Comparison of ENCODE assay signal across 8 cellular contexts in genomic region chr17:42097691-42098661, GRCh38. TPM values are rescaled to one million over a fixed set of nuclear protein-coding genes. Genes with fewer than 3 reads are reported as not detected.
DNase-seq lines count a peak whose midpoint lies in the region; ATAC-seq, FAIRE-seq and TF ChIP-seq lines count a peak whose summit lies in the region.

Gene ZNF385C, minus strand, starts transcription at chr17:42098473. Its CDS starts 35,417 bp downstream, at chr17:42063056.

- H3K36me3 Mint-ChIP-seq in activated T-cell treated with anti-CD3 and anti-CD28 coated beads, Interleukin-2, amount 50 U/mL, for 4 hours (ENCODE audit: insufficient read depth) = peaks cover 2% of the 10 kb centered on the region

- no peak for TF ChIP-seq CTCF in vagina (IDR thresholded peaks at IDR 0.05)

- no peak for FAIRE-seq in frontal cortex (lab: Jason Lieb, UNC)

- H3K4me1 Mint-ChIP-seq in activated T-cell treated with anti-CD3 and anti-CD28 coated beads, Interleukin-2, amount 50 U/mL, for 4 hours (ENCODE audit: low read depth) = peaks cover 8% of the 10 kb centered on the region

- H3K4me3 Mint-ChIP-seq in activated T-cell treated with anti-CD3 and anti-CD28 coated beads, Interleukin-2, amount 50 U/mL, for 4 hours = peak within 1 kb of the TSS; percentile 53

- H3K27ac ChIP-seq in vagina = no peak within 1 kb of the TSS

- H3K36me3 ChIP-seq in vagina = no peaks in the 10 kb centered on the region

- peaks cover 16% of the 10 kb centered on the region for H3K4me1 ChIP-seq in vagina

- peak within 1 kb of the TSS; percentile 6 to 29 for H3K4me3 ChIP-seq in vagina

- DNase-seq in stimulated activated CD4-positive, alpha-beta T cell treated with anti-CD3 and anti-CD28 coated beads, Interleukin-12 subunit alpha, Interleukin-12 subunit beta, amount 100 ng/mL, for 4 hours = peak; percentile 65
- no peak for DNase-seq in stimulated activated CD4-positive, alpha-beta T cell treated with anti-CD3 and anti-CD28 coated beads, Interleukin-1b, Interleukin-23, amount 100 ng/mL, for 48 hours
- DNase-seq in activated T-cell treated with anti-CD3 and anti-CD28 coated beads, Interleukin-2, amount 50 U/mL, for 4 hours = peak; percentile 42
- peak in 1 of 2 donors; percentile 48 for DNase-seq in left colon
- DNase-seq in vagina (ENCODE audit: extremely low spot score in 2 of 2) = no peak
- no peak for DNase-seq in NCI-H2196 treated with DMSO at 0.1 percent for 48 hours (lab: John Stamatoyannopoulos, UW; ENCODE audit: unreplicated experiment)
- DNase-seq in frontal cortex (ENCODE audit: low spot score in 2 of 2) = no peak

- no peak for TF ChIP-seq POLR2A in vagina (IDR thresholded peaks at IDR 0.05)

- no peaks in the 10 kb centered on the region for H3K9me3 ChIP-seq in vagina

- no peaks in the 10 kb centered on the region for H3K9me3 Mint-ChIP-seq in activated T-cell treated with anti-CD3 and anti-CD28 coated beads, Interleukin-2, amount 50 U/mL, for 4 hours

- ATAC-seq in activated T-cell treated with anti-CD3 and anti-CD28 coated beads, Interleukin-2, amount 50 U/mL, for 4 hours = peak; percentile 83 to 89
- peak; percentile 65 for ATAC-seq in left colon
- no peak for ATAC-seq in GM19455 (IDR thresholded peaks at IDR 0.05; ENCODE audit: unreplicated experiment)

- H3K27me3 Mint-ChIP-seq in activated T-cell treated with anti-CD3 and anti-CD28 coated beads, Interleukin-2, amount 50 U/mL, for 4 hours (ENCODE audit: low read depth) = peaks cover 20% of the 10 kb centered on the region

- intact Hi-C loops in left colon (cut with DNase I, micrococcal nuclease) = no loop called here
- intact Hi-C loops in vagina (cut with DNase I) = no loop called here

- no peaks in the 10 kb centered on the region for H3K27me3 ChIP-seq in vagina

RNA-seq across cellular contexts. Expression of gene ZNF385C, which starts in this region (rescaled TPM):
- under 1 TPM in 2 of 3 donors, not detected in 1; 0.29 to 0.43 TPM for total RNA-seq in activated T-cell treated with anti-CD3 and anti-CD28 coated beads, Interleukin-2, amount 50 U/mL, for 4 hours
- under 1 TPM; 0.34 to 0.40 TPM for total RNA-seq in left colon
- total RNA-seq in vagina = 0.49 TPM
- total RNA-seq in frontal cortex = 0.41 TPM

Comparison
In these comparisons a context has a peak if more than half of its experiments do, and no peak if none do; other contexts are left out.
1. Peak in DNase-seq and ATAC-seq in activated T-cell treated with anti-CD3 and anti-CD28 coated beads, Interleukin-2, amount 50 U/mL, for 4 hours; RNA of the gene not detected or under 1 TPM.
2. Peak in ATAC-seq in left colon; RNA of the gene not detected or under 1 TPM.